Comparison of ENCODE assay signal across 31 cellular contexts in genomic region chr15:29556385-29556784, GRCh38.
DNase-seq lines count a peak whose midpoint lies in the region; ATAC-seq and TF ChIP-seq lines count a peak whose summit lies in the region.
"Had no signal": no experiment of that assay in that cellular context is flagged by ENCODE, and none has a peak within 500 bp of the region (broad histone marks: within the 10 kb centered on the region; RNA-seq: fewer than 3 reads in every experiment).

No MANE protein-coding gene starts in this region.

- ATAC-seq in omental fat pad (ENCODE audit: low FRiP score) = peak; percentile 75
- no peak for ATAC-seq in activated CD8-positive, alpha-beta T cell treated with anti-CD3 and anti-CD28 coated beads for 36 hours
- ATAC-seq: effector memory CD8-positive, alpha-beta T cell; gastroesophageal sphincter; left colon; psoas muscle had no signal

- H3K4me2 ChIP-seq in mesendoderm (ENCODE audit: low read length) = no peak overlapping the region
- H3K4me2 ChIP-seq: hepatocyte had no signal

- H3K4me1 Mint-ChIP-seq in osteocyte (ENCODE audit: unreplicated experiment) = peaks cover 31% of the 10 kb centered on the region
- no peaks in the 10 kb centered on the region for H3K4me1 Mint-ChIP-seq in activated CD8-positive, alpha-beta T cell treated with anti-CD3 and anti-CD28 coated beads for 36 hours (ENCODE audit: low read depth)
- H3K4me1 Mint-ChIP-seq: memory B cell had no signal

- H4K5ac ChIP-seq in mesendoderm (ENCODE audit: low read length) = no peak overlapping the region

- H3K18ac ChIP-seq in mesendoderm (ENCODE audit: low read length) = no peak overlapping the region

- POLR2A ChIA-PET in activated CD8-positive, alpha-beta T cell treated with anti-CD3 and anti-CD28 coated beads for 36 hours (lab: Charles Lee) = no interaction called here

- no peak overlapping the region for H3K23ac ChIP-seq in mesendoderm (ENCODE audit: low read length)

- TF ChIP-seq CTCF in fibroblast of mammary gland (conservative IDR thresholded peaks at IDR 0.05; ENCODE audit: control insufficient read depth, insufficient read depth, low read depth, low read length) = no peak
- no peak for TF ChIP-seq CTCF in omental fat pad (IDR thresholded peaks at IDR 0.05)
- TF ChIP-seq CTCF in osteocyte (IDR thresholded peaks at IDR 0.05) = no peak
- TF ChIP-seq CTCF in activated CD8-positive, alpha-beta T cell treated with anti-CD3 and anti-CD28 coated beads for 36 hours (IDR thresholded peaks at IDR 0.05) = no peak

- intact Hi-C loops in activated CD8-positive, alpha-beta T cell treated with anti-CD3 and anti-CD28 coated beads for 36 hours (cut with micrococcal nuclease) = no loop called here

- H3K79me2 ChIP-seq in mesendoderm (ENCODE audit: control insufficient read depth, insufficient read depth, low read length) = no peaks in the 10 kb centered on the region
- H3K79me2 ChIP-seq: hepatocyte had no signal

- no peak overlapping the region for H3K4me3 Mint-ChIP-seq in osteocyte (ENCODE audit: unreplicated experiment)
- no peak overlapping the region for H3K4me3 Mint-ChIP-seq in activated CD8-positive, alpha-beta T cell treated with anti-CD3 and anti-CD28 coated beads for 36 hours
- H3K4me3 Mint-ChIP-seq: activated naive CD8-positive, alpha-beta T cell; activated T-cell treated with anti-CD3 and anti-CD28 coated beads, Interleukin-2, amount 50 U/mL, for 24 hours; effector memory CD8-positive, alpha-beta T cell; memory B cell had no signal

- peaks cover 8% of the 10 kb centered on the region for H3K27me3 Mint-ChIP-seq in osteocyte (ENCODE audit: unreplicated experiment)
- peaks cover 14% of the 10 kb centered on the region for H3K27me3 Mint-ChIP-seq in activated CD8-positive, alpha-beta T cell treated with anti-CD3 and anti-CD28 coated beads for 36 hours

- no peak overlapping the region for H2BK120ac ChIP-seq in mesendoderm (ENCODE audit: low read depth, low read length)

- H3K27me3 ChIP-seq in mesendoderm (ENCODE audit: insufficient read depth, low read length, poor library complexity) = no peaks in the 10 kb centered on the region
- H3K27me3 ChIP-seq: hepatocyte, sigmoid colon, thyroid gland, vagina had no signal

- H3K79me1 ChIP-seq in mesendoderm (ENCODE audit: low read length) = no peaks in the 10 kb centered on the region

- no peak overlapping the region for H3K9ac ChIP-seq in mesendoderm (ENCODE audit: low read length)

- H3K27ac Mint-ChIP-seq in osteocyte (ENCODE audit: unreplicated experiment) = no peak overlapping the region
- no peak overlapping the region for H3K27ac Mint-ChIP-seq in activated CD8-positive, alpha-beta T cell treated with anti-CD3 and anti-CD28 coated beads for 36 hours
- H3K27ac Mint-ChIP-seq: activated naive CD8-positive, alpha-beta T cell; activated T-cell treated with anti-CD3 and anti-CD28 coated beads, Interleukin-2, amount 50 U/mL, for 24 hours; effector memory CD8-positive, alpha-beta T cell; memory B cell had no signal

- H2BK5ac ChIP-seq in mesendoderm (ENCODE audit: low read length) = no peak overlapping the region

- no peak overlapping the region for H3K4ac ChIP-seq in mesendoderm (ENCODE audit: low read depth, low read length)

- no peak overlapping the region for H2AK5ac ChIP-seq in mesendoderm (ENCODE audit: low read length)

- no peak overlapping the region for H3K27ac ChIP-seq in mesendoderm (ENCODE audit: low read depth, low read length)
- H3K27ac ChIP-seq: coronary artery, gastroesophageal sphincter, hepatocyte, psoas muscle, RWPE1, sigmoid colon, SK-N-MC, thyroid gland, vagina had no signal

- no peaks in the 10 kb centered on the region for H3K36me3 Mint-ChIP-seq in osteocyte (ENCODE audit: unreplicated experiment)
- H3K36me3 Mint-ChIP-seq in activated CD8-positive, alpha-beta T cell treated with anti-CD3 and anti-CD28 coated beads for 36 hours (ENCODE audit: low read depth) = no peaks in the 10 kb centered on the region
- H3K36me3 Mint-ChIP-seq: activated naive CD8-positive, alpha-beta T cell had no signal

- no peaks in the 10 kb centered on the region for H3K36me3 ChIP-seq in mesendoderm (ENCODE audit: control insufficient read depth, insufficient read depth, low read length)
- H3K36me3 ChIP-seq: gastroesophageal sphincter, sigmoid colon, thyroid gland, vagina had no signal

- H4K8ac ChIP-seq in mesendoderm (ENCODE audit: low read depth, low read length) = no peak overlapping the region

- CTCF ChIA-PET in activated CD8-positive, alpha-beta T cell treated with anti-CD3 and anti-CD28 coated beads for 36 hours (lab: Charles Lee) = no interaction called here

- DNase-seq in EH (ENCODE audit: low read depth) (peak; percentile 26), LHCN-M2 (ENCODE audit: low read depth) (peak; percentile 22), fibroblast of mammary gland (ENCODE audit: low read depth) (peak; percentile 24), omental fat pad (ENCODE audit: low spot score) (no peak), mesendoderm (no peak), osteocyte (ENCODE audit: extremely low spot score, unreplicated experiment) (no peak), SHP77 treated with DMSO at 0.1 percent for 48 hours (lab: John Stamatoyannopoulos, UW) (no peak)
- DNase-seq in activated CD8-positive, alpha-beta T cell treated with anti-CD3 and anti-CD28 coated beads for 36 hours = no peak
- DNase-seq: ACHN; activated CD4-positive, alpha-beta T cell treated with anti-CD3 and anti-CD28 coated beads, Interleukin-2, amount 50 U/mL, for 1 hour; activated CD4-positive, CD25-positive, alpha-beta regulatory T cell; activated effector memory CD4-positive, alpha-beta T cell treated with anti-CD3 and anti-CD28 coated beads, Interleukin-2, amount 50 U/mL, for 16 hours; activated T-cell treated with anti-CD3 and anti-CD28 coated beads, Interleukin-2, amount 50 U/mL, for 24 hours; anterior cingulate cortex; C1 segment of cervical spinal cord; DMS153; effector memory CD8-positive, alpha-beta T cell; left colon; NCI-H510A; psoas muscle; sigmoid colon; stimulated activated CD4-positive, alpha-beta T cell treated with anti-CD3 and anti-CD28 coated beads, Interleukin-4, amount 100 ng/mL, for 1 hour; thyroid gland had no signal

- H3K4me3 ChIP-seq in fibroblast of mammary gland (ENCODE audit: control insufficient read depth, low read depth, low read length) (no peak overlapping the region), mesendoderm (ENCODE audit: low read length) (no peak overlapping the region)
- H3K4me3 ChIP-seq: coronary artery, gastroesophageal sphincter, hepatocyte, psoas muscle, sigmoid colon, SK-N-MC, thyroid gland, vagina had no signal

- no peak overlapping the region for H2BK15ac ChIP-seq in mesendoderm (replicated peaks; ENCODE audit: low read depth)

- no peaks in the 10 kb centered on the region for H3K9me3 Mint-ChIP-seq in osteocyte (ENCODE audit: unreplicated experiment)
- H3K9me3 Mint-ChIP-seq in activated CD8-positive, alpha-beta T cell treated with anti-CD3 and anti-CD28 coated beads for 36 hours = no peaks in the 10 kb centered on the region
- H3K9me3 Mint-ChIP-seq: activated T-cell treated with anti-CD3 and anti-CD28 coated beads, Interleukin-2, amount 50 U/mL, for 24 hours had no signal

- H3K4me1 ChIP-seq in mesendoderm (ENCODE audit: control insufficient read depth, low read depth, low read length) = no peaks in the 10 kb centered on the region
- H3K4me1 ChIP-seq: gastroesophageal sphincter, psoas muscle, sigmoid colon, thyroid gland, vagina had no signal

- H3K56ac ChIP-seq in mesendoderm (ENCODE audit: low read length) = no peak overlapping the region

- no CpG with 5 or more reads among the region's 4 CpGs for WGBS in mesendoderm (ENCODE audit: extremely low coverage, insufficient coverage, low lambda C conversion rate)

Comparison
In these comparisons a context has a peak if more than half of its experiments do, and no peak if none do; other contexts are left out.
1. DNase-seq: peak in EH (single experiment), LHCN-M2 (single experiment) and fibroblast of mammary gland (single experiment); none in omental fat pad (single experiment), mesendoderm (single experiment), osteocyte (single experiment), activated CD8-positive, alpha-beta T cell treated with anti-CD3 and anti-CD28 coated beads for 36 hours (single experiment) and SHP77 treated with DMSO at 0.1 percent for 48 hours (single experiment).